In genomic region chr9:93107825-93108161, GRCh38 we compare ENCODE assay signal across 25 cellular contexts. TPM values are rescaled to one million over a fixed set of nuclear protein-coding genes. Genes with fewer than 3 reads are reported as not detected.
A peak's percentile ranks its signal among the peaks of the same experiment; 100 is the strongest.
DNase-seq lines count a peak whose midpoint lies in the region; ATAC-seq and TF ChIP-seq lines count a peak whose summit lies in the region.
"Had no signal": no experiment of that assay in that cellular context is flagged by ENCODE, and none has a peak within 500 bp of the region (broad histone marks: within the 10 kb centered on the region; RNA-seq: fewer than 3 reads in every experiment).

No MANE protein-coding gene starts in this region.

- DNase-seq in activated T-cell treated with anti-CD3 and anti-CD28 coated beads, Interleukin-2, amount 50 U/mL, for 72 hours, result no peak
- no peak for DNase-seq in activated T-cell treated with anti-CD3 and anti-CD28 coated beads, Interleukin-2, amount 50 U/mL, for 48 hours
- DNase-seq in activated CD8-positive, alpha-beta T cell treated with anti-CD3 and anti-CD28 coated beads, Interleukin-2, amount 10 ng/mL, durations not matched to agents 7 days and 5 days, result no peak
- DNase-seq in omental fat pad (ENCODE audit: low spot score) (peak; percentile 13), anterior cingulate cortex (lab: John Stamatoyannopoulos, UW) (no peak), 8988T (no peak)
- DNase-seq: amniotic stem cell; DND-41; effector CD8-positive, alpha-beta T cell; Kasumi-1; naive B cell; NCI-H1436 treated with DMSO at 0.1 percent for 48 hours; NCI-H446 treated with DMSO at 0.1 percent for 48 hours; NCI-H82; retina; small intestine; transverse colon had no signal

- H3K9me3 Mint-ChIP-seq in activated T-cell treated with anti-CD3 and anti-CD28 coated beads, Interleukin-2, amount 50 U/mL, for 72 hours, result peaks cover 9% of the 10 kb centered on the region in 2 donors
- H3K9me3 Mint-ChIP-seq in activated CD8-positive, alpha-beta T cell treated with anti-CD3 and anti-CD28 coated beads, Interleukin-2, amount 10 ng/mL, durations not matched to agents 7 days and 5 days (ENCODE audit: insufficient read depth), result peaks cover 21% of the 10 kb centered on the region

- H2AFZ ChIP-seq in OCI-LY1 (ENCODE audit: low read length), result no peak overlapping the region

- H4K20me1 ChIP-seq in OCI-LY1 (ENCODE audit: insufficient read depth, low read length), result no peaks in the 10 kb centered on the region

- H3K27me3 ChIP-seq in OCI-LY1 (ENCODE audit: insufficient read depth, low read length), result no peaks in the 10 kb centered on the region
- H3K27me3 ChIP-seq: breast epithelium, ovary, transverse colon had no signal

- H3K9me2 ChIP-seq in OCI-LY1 (ENCODE audit: low read depth, low read length), result no peaks in the 10 kb centered on the region

- H3K27ac Mint-ChIP-seq in activated T-cell treated with anti-CD3 and anti-CD28 coated beads, Interleukin-2, amount 50 U/mL, for 72 hours, result peak overlapping the region; percentile 84
- H3K27ac Mint-ChIP-seq in activated CD8-positive, alpha-beta T cell treated with anti-CD3 and anti-CD28 coated beads, Interleukin-2, amount 10 ng/mL, durations not matched to agents 7 days and 5 days, result peak overlapping the region; percentile 57
- H3K27ac Mint-ChIP-seq: WTC11 had no signal

- peaks cover 8% of the 10 kb centered on the region; the same call in 1 of the 2 replicates for H3K9me3 ChIP-seq in OCI-LY1 (ENCODE audit: low read length)
- H3K9me3 ChIP-seq: breast epithelium, ovary had no signal

- H3K36me3 Mint-ChIP-seq in activated T-cell treated with anti-CD3 and anti-CD28 coated beads, Interleukin-2, amount 50 U/mL, for 72 hours (ENCODE audit: insufficient read depth in 2 of 2), result peaks cover 22 to 30% of the 10 kb centered on the region in 2 donors
- H3K36me3 Mint-ChIP-seq in activated CD8-positive, alpha-beta T cell treated with anti-CD3 and anti-CD28 coated beads, Interleukin-2, amount 10 ng/mL, durations not matched to agents 7 days and 5 days (ENCODE audit: low read depth), result peaks cover 56% of the 10 kb centered on the region

- CTCF ChIA-PET in activated CD8-positive, alpha-beta T cell treated with anti-CD3 and anti-CD28 coated beads, Interleukin-2, amount 10 ng/mL, durations not matched to agents 7 days and 5 days (lab: Charles Lee), result interaction anchor here (0.6 to 4.5 kb wide), 14 partner anchors 10 to 459 kb away, joined by 3 to 57 read pairs (median 8); no protein-coding TSS in a partner anchor

- POLR2A ChIA-PET in activated CD8-positive, alpha-beta T cell treated with anti-CD3 and anti-CD28 coated beads, Interleukin-2, amount 10 ng/mL, durations not matched to agents 7 days and 5 days (lab: Charles Lee), result interaction anchor here (0.6 to 2.2 kb wide), 4 partner anchors 10 to 43 kb away, joined by 3 to 9 read pairs (median 3); partner anchors contain the start of genes CARD19 and NINJ1

- TF ChIP-seq CTCF in OCI-LY1 (IDR thresholded peaks at IDR 0.05; ENCODE audit: low read length), result no peak
- no peak for TF ChIP-seq CTCF in omental fat pad (IDR thresholded peaks at IDR 0.05)

- no peak overlapping the region for H3K4me3 ChIP-seq in OCI-LY1 (ENCODE audit: low read depth, low read length, poor library complexity, severe bottlenecking)
- H3K4me3 ChIP-seq: breast epithelium, ovary, transverse colon had no signal

- H3K36me3 ChIP-seq in OCI-LY1 (ENCODE audit: insufficient read depth, low read length), result no peaks in the 10 kb centered on the region
- H3K36me3 ChIP-seq: breast epithelium, ovary had no signal

- no peak overlapping the region for H3K4me2 ChIP-seq in OCI-LY1 (ENCODE audit: low read length)

- H3K27ac ChIP-seq in OCI-LY1 (ENCODE audit: low read depth, low read length, poor library complexity, severe bottlenecking), result peak overlapping the region; percentile 60
- H3K27ac ChIP-seq: breast epithelium, C4-2B, epithelial cell of prostate, ovary, transverse colon had no signal

- H3K4me1 ChIP-seq in OCI-LY1 (ENCODE audit: insufficient read depth, low read length, severe bottlenecking), result peaks cover 63% of the 10 kb centered on the region
- H3K4me1 ChIP-seq: breast epithelium had no signal

- peak overlapping the region; percentile 61 to 80 for H3K4me3 Mint-ChIP-seq in activated T-cell treated with anti-CD3 and anti-CD28 coated beads, Interleukin-2, amount 50 U/mL, for 72 hours
- no peak overlapping the region for H3K4me3 Mint-ChIP-seq in activated CD8-positive, alpha-beta T cell treated with anti-CD3 and anti-CD28 coated beads, Interleukin-2, amount 10 ng/mL, durations not matched to agents 7 days and 5 days
- H3K4me3 Mint-ChIP-seq: WTC11 had no signal

- peak; percentile 12 to 23 for ATAC-seq in activated T-cell treated with anti-CD3 and anti-CD28 coated beads, Interleukin-2, amount 50 U/mL, for 72 hours (replicated peaks in 1 of 2)
- ATAC-seq in activated CD8-positive, alpha-beta T cell treated with anti-CD3 and anti-CD28 coated beads, Interleukin-2, amount 10 ng/mL, durations not matched to agents 7 days and 5 days, result no peak
- ATAC-seq in omental fat pad (ENCODE audit: low FRiP score), result no peak
- ATAC-seq: HepG2, WTC11 had no signal

- H3K79me2 ChIP-seq in OCI-LY1 (ENCODE audit: insufficient read depth, low read length), result no peaks in the 10 kb centered on the region

- no peaks in the 10 kb centered on the region for H3K27me3 Mint-ChIP-seq in activated T-cell treated with anti-CD3 and anti-CD28 coated beads, Interleukin-2, amount 50 U/mL, for 72 hours (ENCODE audit: low read depth)
- H3K27me3 Mint-ChIP-seq in activated CD8-positive, alpha-beta T cell treated with anti-CD3 and anti-CD28 coated beads, Interleukin-2, amount 10 ng/mL, durations not matched to agents 7 days and 5 days (ENCODE audit: low read depth), result no peaks in the 10 kb centered on the region
- H3K27me3 Mint-ChIP-seq: naive B cell had no signal

- peaks cover 82% of the 10 kb centered on the region for H3K4me1 Mint-ChIP-seq in activated T-cell treated with anti-CD3 and anti-CD28 coated beads, Interleukin-2, amount 50 U/mL, for 72 hours (ENCODE audit: low read depth)
- H3K4me1 Mint-ChIP-seq in activated CD8-positive, alpha-beta T cell treated with anti-CD3 and anti-CD28 coated beads, Interleukin-2, amount 10 ng/mL, durations not matched to agents 7 days and 5 days (ENCODE audit: low read depth), result peaks cover 55% of the 10 kb centered on the region

- H3K9ac ChIP-seq in OCI-LY1 (ENCODE audit: low read length), result no peak overlapping the region

- H3F3A ChIP-seq in OCI-LY1 (ENCODE audit: insufficient read depth, low read length), result no peaks in the 10 kb centered on the region

RNA-seq across cellular contexts. Expression of gene CARD19, which starts 11.8 kb away (rescaled TPM):
- 10 to 100 TPM; 65.7 to 70.0 TPM for total RNA-seq in activated T-cell treated with anti-CD3 and anti-CD28 coated beads, Interleukin-2, amount 50 U/mL, for 72 hours
- 10 to 100 TPM; 51.7 to 55.4 TPM for total RNA-seq in activated CD8-positive, alpha-beta T cell treated with anti-CD3 and anti-CD28 coated beads, Interleukin-2, amount 10 ng/mL, durations not matched to agents 7 days and 5 days
- 10 to 100 TPM; 45.7 to 76.5 (median 57.9) TPM for total RNA-seq in omental fat pad

RNA-seq across cellular contexts. Expression of gene NINJ1, which starts 26.3 kb away (rescaled TPM):
- total RNA-seq in activated T-cell treated with anti-CD3 and anti-CD28 coated beads, Interleukin-2, amount 50 U/mL, for 72 hours, result 100 to 1,000 TPM; 121 to 124 TPM
- total RNA-seq in activated CD8-positive, alpha-beta T cell treated with anti-CD3 and anti-CD28 coated beads, Interleukin-2, amount 10 ng/mL, durations not matched to agents 7 days and 5 days, result 10 to 100 TPM; 20.8 to 21.1 TPM
- total RNA-seq in omental fat pad, result 100 to 1,000 TPM in 2 of 4 donors, 10 to 100 TPM in 2; 63.3 to 137 (median 104) TPM

RNA-seq across cellular contexts. Expression of gene SUSD3, which starts 49.3 kb away (rescaled TPM):
- 10 to 100 TPM; 53.1 to 56.8 TPM for total RNA-seq in activated T-cell treated with anti-CD3 and anti-CD28 coated beads, Interleukin-2, amount 50 U/mL, for 72 hours
- total RNA-seq in activated CD8-positive, alpha-beta T cell treated with anti-CD3 and anti-CD28 coated beads, Interleukin-2, amount 10 ng/mL, durations not matched to agents 7 days and 5 days, result 10 to 100 TPM; 57.9 to 59.6 TPM
- total RNA-seq in omental fat pad, result 10 to 100 TPM in 2 of 4 donors, 1 to 10 TPM in 2; 6.8 to 24.2 (median 12.8) TPM
- total RNA-seq: glomerular endothelial cell had no signal

Comparison
In these comparisons a context has a peak if more than half of its experiments do, and no peak if none do; other contexts are left out.
1. ATAC-seq: peak in activated T-cell treated with anti-CD3 and anti-CD28 coated beads, Interleukin-2, amount 50 U/mL, for 72 hours (2 of 2); none in activated CD8-positive, alpha-beta T cell treated with anti-CD3 and anti-CD28 coated beads, Interleukin-2, amount 10 ng/mL, durations not matched to agents 7 days and 5 days (single experiment) and omental fat pad (single experiment).